ENCODE assay signal across 8 cellular contexts in genomic region chr13:20721454-20722357, GRCh38. TPM values are rescaled to one million over a fixed set of nuclear protein-coding genes. Genes with fewer than 3 reads are reported as not detected.
DNase-seq lines count a peak whose midpoint lies in the region; ATAC-seq and TF ChIP-seq lines count a peak whose summit lies in the region.

No MANE protein-coding gene starts in this region.

- H3K27me3 ChIP-seq in suprapubic skin = peaks cover 10% of the 10 kb centered on the region

- H3K27ac ChIP-seq in suprapubic skin = no peak overlapping the region

- 13% methylated on average over 45 of the region's 81 CpGs for WGBS in suprapubic skin

- H3K4me3 ChIP-seq in suprapubic skin = peak overlapping the region; percentile 57

- H3K4me1 ChIP-seq in suprapubic skin = peaks cover 11% of the 10 kb centered on the region

- no peak for TF ChIP-seq POLR2A in suprapubic skin (IDR thresholded peaks at IDR 0.05)

- no peak for TF ChIP-seq EP300 in suprapubic skin (IDR thresholded peaks at IDR 0.05)

- no peak for ATAC-seq in HG02678 (IDR thresholded peaks at IDR 0.05; ENCODE audit: unreplicated experiment)
- no peak for ATAC-seq in HG02623 (IDR thresholded peaks at IDR 0.05; ENCODE audit: unreplicated experiment)
- no peak for ATAC-seq in HG02981 (IDR thresholded peaks at IDR 0.05; ENCODE audit: unreplicated experiment)

- DNase-seq in COLO668 (lab: John Stamatoyannopoulos, UW; ENCODE audit: unreplicated experiment) (peak; percentile 84), NCI-H146 (lab: John Stamatoyannopoulos, UW) (peak; percentile 62), cerebellum (ENCODE audit: low spot score) (peak; percentile 34), kidney tubule cell (ENCODE audit: low spot score) (peak; percentile 51), suprapubic skin (ENCODE audit: low spot score in 2 of 2) (peak in 1 of 2 donors; percentile 77)

- H3K36me3 ChIP-seq in suprapubic skin = no peaks in the 10 kb centered on the region

- no peak for TF ChIP-seq CTCF in suprapubic skin (IDR thresholded peaks at IDR 0.05)

- no peaks in the 10 kb centered on the region for H3K9me3 ChIP-seq in suprapubic skin

RNA-seq across cellular contexts. Expression of gene IL17D, which starts 18.2 kb away (rescaled TPM):
- total RNA-seq in cerebellum = 8.5 TPM
- 1 to 10 TPM in 1 of 4 donors, under 1 TPM in 3; 0.26 to 1.5 (median 0.50) TPM for total RNA-seq in suprapubic skin

RNA-seq across cellular contexts. Expression of gene EEF1AKMT1, which starts 52.1 kb away (rescaled TPM):
- 10.3 TPM for total RNA-seq in cerebellum
- total RNA-seq in suprapubic skin = 10 to 100 TPM in 1 of 4 donors, 1 to 10 TPM in 3; 2.0 to 24.7 (median 4.7) TPM
